1 cellular context compared by ENCODE assay signal in genomic region chrX:86806786-86807185, GRCh38.
TF ChIP-seq lines count a peak whose summit lies in the region.

No MANE protein-coding gene starts in this region.

TF ChIP-seq in H1, 55 proteins besides CTCF, POLR2A, EP300 and RAD21 (continued from another document):
- TF ChIP-seq NANOG (IDR thresholded peaks at IDR 0.05; ENCODE audit: insufficient read depth, low read depth, low read length, poor library complexity, severe bottlenecking) (no peak), EZH2 (IDR thresholded peaks at IDR 0.05; ENCODE audit: low read depth, low read length, severe bottlenecking) (no peak), NRF1 (IDR thresholded peaks at IDR 0.05; ENCODE audit: low read depth, low read length) (no peak), SUZ12 (IDR thresholded peaks at IDR 0.05; ENCODE audit: low read length) (no peak)
